ENCODE assay signal across 11 cellular contexts in genomic region chr1:149832316-149833126, GRCh38. TPM values are rescaled to one million over a fixed set of nuclear protein-coding genes. Genes with fewer than 3 reads are reported as not detected.
DNase-seq lines count a peak whose midpoint lies in the region; ATAC-seq and TF ChIP-seq lines count a peak whose summit lies in the region.
"Not testable (repeated sequence)": the region's sequence is repeated elsewhere in the genome, so short reads cannot be mapped to it uniquely, and the experiment has no call there.
"Had no signal": no experiment of that assay in that cellular context is flagged by ENCODE, and none has a peak within 500 bp of the region (broad histone marks: within the 10 kb centered on the region; RNA-seq: fewer than 3 reads in every experiment).

No MANE protein-coding gene starts in this region.

- H3K9me3 Mint-ChIP-seq in Caco-2 (ENCODE audit: unreplicated experiment): not testable (repeated sequence)

- not testable (repeated sequence) for H3K27me3 Mint-ChIP-seq in Caco-2 (ENCODE audit: insufficient read depth, unreplicated experiment)

- DNase-seq in Caco-2; Right ventricle myocardium superior; sciatic nerve (ENCODE audit: low spot score): not testable (repeated sequence)

- BruUV-seq in Caco-2 (replicated peaks; lab: Mats Ljungman, UMichigan): TSS peak; percentile 69

- CTCF ChIA-PET in Caco-2 (lab: Charles Lee): not testable (repeated sequence)

- H3K9me3 ChIP-seq in Caco-2: not testable (repeated sequence)

- TF ChIP-seq CTCF in Caco-2 (IDR thresholded peaks at IDR 0.05; ENCODE audit: insufficient read depth in 1 of 2, low read depth in 1 of 2, low read length in 1 of 2, severe bottlenecking in 1 of 2, unreplicated experiment in 1 of 2): not testable (repeated sequence)

- intact Hi-C loops in Caco-2 (cut with micrococcal nuclease; ENCODE audit: unreplicated experiment); Right ventricle myocardium superior (cut with DNase I); sciatic nerve (cut with DNase I): not testable (repeated sequence)

- POLR2A ChIA-PET in Caco-2 (lab: Charles Lee): not testable (repeated sequence)

- H3K36me3 Mint-ChIP-seq in Caco-2 (ENCODE audit: insufficient read depth, unreplicated experiment): not testable (repeated sequence)

- H3K4me1 Mint-ChIP-seq in Caco-2 (ENCODE audit: low read depth, unreplicated experiment): not testable (repeated sequence)

- H3K4me3 ChIP-seq in Caco-2 (ENCODE audit: low read depth, low read length): not testable (repeated sequence)

- H3K36me3 ChIP-seq in Caco-2 (ENCODE audit: control insufficient read depth, insufficient read depth, low read length): not testable (repeated sequence)

- H3K4me1 ChIP-seq in Caco-2: not testable (repeated sequence)

- H3K27ac Mint-ChIP-seq in Caco-2 (ENCODE audit: unreplicated experiment): not testable (repeated sequence)

- not testable (repeated sequence) for H3K27me3 ChIP-seq in Caco-2 (replicated peaks; ENCODE audit: control insufficient read depth, insufficient read depth, low read length)

- peak; percentile 53 for ATAC-seq in GM19043 (IDR thresholded peaks at IDR 0.05; ENCODE audit: low read depth, unreplicated experiment)
- peak; percentile 60 for ATAC-seq in GM21576 (IDR thresholded peaks at IDR 0.05; ENCODE audit: unreplicated experiment)
- ATAC-seq in HG02938 (IDR thresholded peaks at IDR 0.05; ENCODE audit: unreplicated experiment): peak; percentile 65
- ATAC-seq in HG03378 (IDR thresholded peaks at IDR 0.05; ENCODE audit: unreplicated experiment): peak; percentile 59
- ATAC-seq in activated CD4-positive, CD25-positive, alpha-beta regulatory T cell treated with anti-CD3 and anti-CD28 coated beads, Interleukin-2, amount 50 U/mL, for 24 hours: peak; percentile 83 to 85
- peak; percentile 90 for ATAC-seq in Right ventricle myocardium superior (ENCODE audit: poor library complexity)
- ATAC-seq in sciatic nerve: peak; percentile 93

- not testable (repeated sequence) for H3K4me3 Mint-ChIP-seq in Caco-2 (ENCODE audit: unreplicated experiment)

RNA-seq across cellular contexts. Expression of gene FCGR1A, which starts 50.0 kb away (rescaled TPM):
- total RNA-seq in Caco-2 (2022): not detected in 2 replicates
- 0.46 TPM for total RNA-seq in Right ventricle myocardium superior
- total RNA-seq in sciatic nerve: 36.5 TPM
- total RNA-seq: activated CD4-positive, alpha-beta T cell treated with anti-CD3 and anti-CD28 coated beads, Interleukin-2, amount 10 ng/mL, durations not matched to agents 24 days and 14 days; chondrocyte; glomerular endothelial cell had no signal

Comparison
In these comparisons a context has a peak if more than half of its experiments do, and no peak if none do; other contexts are left out.
1. RNA of gene FCGR1A, which starts 50.0 kb away (total RNA-seq): 36.5 TPM in sciatic nerve (single experiment); 0.46 TPM in Right ventricle myocardium superior (single experiment) and not detected in Caco-2; every median in the first group is over 10 times any median in the second.
2. Peak in every context shown above with its lines, with median percentiles within 50 percentile points of each other: ATAC-seq.